ENCODE assay signal across 8 cellular contexts in genomic region chr16:47037746-47038458, GRCh38.
DNase-seq lines count a peak whose midpoint lies in the region; ATAC-seq and TF ChIP-seq lines count a peak whose summit lies in the region.

No MANE protein-coding gene starts in this region.

- ATAC-seq in psoas muscle = peak; percentile 96 to 99 (median 97)

- H3K27me3 ChIP-seq in Karpas-422 (ENCODE audit: low read length) = no peaks in the 10 kb centered on the region
- H3K27me3 ChIP-seq in SU-DHL-6 (ENCODE audit: low read length) = no peaks in the 10 kb centered on the region
- no peaks in the 10 kb centered on the region for H3K27me3 ChIP-seq in left ventricle myocardium inferior (ENCODE audit: low read depth)
- H3K27me3 ChIP-seq in psoas muscle (ENCODE audit: insufficient read depth in 3 of 3, low read length in 2 of 3) = no peaks in the 10 kb centered on the region

- peak overlapping the region; percentile 70 for H3K9ac ChIP-seq in Karpas-422 (ENCODE audit: low read length)
- peak overlapping the region; percentile 64 for H3K9ac ChIP-seq in SU-DHL-6 (ENCODE audit: low read length)

- peak overlapping the region; percentile 95 for H2AFZ ChIP-seq in Karpas-422 (ENCODE audit: low read length)
- peak overlapping the region; percentile 100 for H2AFZ ChIP-seq in SU-DHL-6 (ENCODE audit: low read depth, low read length, severe bottlenecking)

- H3K9me3 ChIP-seq in Karpas-422 (ENCODE audit: low read length) (no peaks in the 10 kb centered on the region), SU-DHL-6 (ENCODE audit: insufficient read depth, low read length) (no peaks in the 10 kb centered on the region), left ventricle myocardium inferior (replicated peaks) (no peaks in the 10 kb centered on the region), psoas muscle (no peaks in the 10 kb centered on the region)

- TF ChIP-seq CTCF in SU-DHL-6 (IDR thresholded peaks at IDR 0.05; ENCODE audit: insufficient read depth, low read length, poor library complexity, severe bottlenecking) = peak; percentile 86
- TF ChIP-seq CTCF in left ventricle myocardium inferior (IDR thresholded peaks at IDR 0.05; ENCODE audit: borderline replicate concordance) = peak; percentile 94
- peak; percentile 88 for TF ChIP-seq CTCF in psoas muscle (IDR thresholded peaks at IDR 0.05)

- H4K20me1 ChIP-seq in Karpas-422 (ENCODE audit: insufficient read depth, low read depth, low read length) (no peaks in the 10 kb centered on the region), SU-DHL-6 (ENCODE audit: low read depth, low read length) (no peaks in the 10 kb centered on the region)

- DNase-seq in GOT3 (lab: John Stamatoyannopoulos, UW) (peak; percentile 85), Karpas-422 (peak; percentile 92), left ventricle myocardium inferior (peak; percentile 92), psoas muscle (peak; percentile 91 to 94)
- DNase-seq in activated naive CD8-positive, alpha-beta T cell treated with anti-CD3 and anti-CD28 coated beads, Interleukin-2, amount 50 U/mL, for 16 hours (ENCODE audit: low read depth, low spot score) = peak; percentile 81

- intact Hi-C loops in left ventricle myocardium inferior (cut with micrococcal nuclease) (loop anchor here (10.0 kb wide), 1 partner anchor 1127 kb away; no protein-coding TSS in a partner anchor), psoas muscle (cut with DNase I) (loop anchor here (2.0 to 5.0 kb wide), 2 partner anchors 1127 to 1129 kb away; no protein-coding TSS in a partner anchor)

- WGBS in psoas muscle, 3 donors = 2 to 4% (median 3%) methylated on average over 54 to 67 of the region's 67 CpGs
- WGBS in urinary bladder = 4% methylated on average over 67 of the region's 67 CpGs

- H3K9me2 ChIP-seq in Karpas-422 (replicated peaks; ENCODE audit: insufficient read depth, low read length) (no peaks in the 10 kb centered on the region), SU-DHL-6 (replicated peaks; ENCODE audit: insufficient read depth, low read length) (no peaks in the 10 kb centered on the region)

- peak overlapping the region; percentile 89 for H3K4me2 ChIP-seq in Karpas-422 (ENCODE audit: low read depth, low read length, poor library complexity, severe bottlenecking)
- peak overlapping the region; percentile 85 for H3K4me2 ChIP-seq in SU-DHL-6 (ENCODE audit: low read depth, low read length, poor library complexity, severe bottlenecking)

- H3K36me3 ChIP-seq in Karpas-422 (ENCODE audit: insufficient read depth, low read length) = no peaks in the 10 kb centered on the region
- no peaks in the 10 kb centered on the region for H3K36me3 ChIP-seq in SU-DHL-6 (ENCODE audit: low read length)
- H3K36me3 ChIP-seq in left ventricle myocardium inferior = no peaks in the 10 kb centered on the region
- H3K36me3 ChIP-seq in psoas muscle (ENCODE audit: insufficient read depth in 1 of 2, low read depth in 1 of 2) = no peaks in the 10 kb centered on the region
- no peaks in the 10 kb centered on the region for H3K36me3 ChIP-seq in urinary bladder (ENCODE audit: insufficient read depth)

- H3K79me2 ChIP-seq in Karpas-422 (ENCODE audit: low read length) (no peaks in the 10 kb centered on the region), SU-DHL-6 (ENCODE audit: insufficient read depth, low read length) (no peaks in the 10 kb centered on the region)

- peaks cover 16% of the 10 kb centered on the region for H3K4me1 ChIP-seq in Karpas-422 (ENCODE audit: low read length)
- peaks cover 11% of the 10 kb centered on the region for H3K4me1 ChIP-seq in left ventricle myocardium inferior
- H3K4me1 ChIP-seq in psoas muscle = no peaks in the 10 kb centered on the region
- H3K4me1 ChIP-seq in urinary bladder (ENCODE audit: insufficient read depth) = no peaks in the 10 kb centered on the region

- H3K27ac ChIP-seq in Karpas-422 (ENCODE audit: low read length) (no peak overlapping the region), SU-DHL-6 (ENCODE audit: low read depth, low read length) (no peak overlapping the region), left ventricle myocardium inferior (replicated peaks) (peak overlapping the region; percentile 48), psoas muscle (no peak overlapping the region), urinary bladder (ENCODE audit: low read depth) (peak overlapping the region; percentile 19)

- H3F3A ChIP-seq in SU-DHL-6 (ENCODE audit: insufficient read depth) = no peaks in the 10 kb centered on the region

- H3K4me3 ChIP-seq in GM08714 (ENCODE audit: low read length) = peak overlapping the region; percentile 56; the same call in 1 of the 2 replicates
- H3K4me3 ChIP-seq in Karpas-422 (ENCODE audit: low read length) = peak overlapping the region; percentile 74
- peak overlapping the region; percentile 61 for H3K4me3 ChIP-seq in SU-DHL-6 (ENCODE audit: insufficient read depth, low read length, poor library complexity, severe bottlenecking)
- H3K4me3 ChIP-seq in left ventricle myocardium inferior = peak overlapping the region; percentile 86
- H3K4me3 ChIP-seq in psoas muscle = peak overlapping the region; percentile 71
- H3K4me3 ChIP-seq in urinary bladder (ENCODE audit: low read depth, low read length) = peak overlapping the region; percentile 64

Comparison
In these comparisons a context has a peak if more than half of its experiments do, and no peak if none do; other contexts are left out.
1. H3K27ac ChIP-seq: peak in left ventricle myocardium inferior (single experiment) and urinary bladder (single experiment); none in Karpas-422 (single experiment), SU-DHL-6 (single experiment) and psoas muscle (single experiment).
2. Peak in every context shown above with its lines, with median percentiles within 50 percentile points of each other: H3K4me3 ChIP-seq, DNase-seq and CTCF ChIP-seq.